ENCODE assay signal across 26 cellular contexts in genomic region chr7:155567646-155568334, GRCh38. TPM values are rescaled to one million over a fixed set of nuclear protein-coding genes. Genes with fewer than 3 reads are reported as not detected.
"Had no signal": no experiment of that assay in that cellular context is flagged by ENCODE, and none has a peak within 500 bp of the region (broad histone marks: within the 10 kb centered on the region; RNA-seq: fewer than 3 reads in every experiment).

No MANE protein-coding gene starts in this region.

- H3K36me3 ChIP-seq: heart right ventricle, left ventricle myocardium inferior, lower lobe of right lung, right atrium auricular region, tibial artery, upper lobe of right lung, vagina had no signal

- H3K9me3 Mint-ChIP-seq: endodermal cell; memory B cell; stimulated activated memory B cell treated with anti-CD40 and anti-IgM and Interleukin-4, amounts not matched to agents 10 μg/mL and 1 μg/mL and 100 μg/mL, for 72 hours; stimulated activated naive CD8-positive, alpha-beta T cell treated with anti-CD3 and anti-CD28 coated beads, Interleukin-15, Interleukin-2, amounts not matched to agents 100 ng/mL and 50 ng/mL, for 24 hours had no signal

- H3K27me3 Mint-ChIP-seq: stimulated activated naive CD8-positive, alpha-beta T cell treated with anti-CD3 and anti-CD28 coated beads, Interleukin-15, Interleukin-2, amounts not matched to agents 100 ng/mL and 50 ng/mL, for 24 hours had no signal

- H3K4me3 ChIP-seq: coronary artery, heart right ventricle, left ventricle myocardium inferior, lower lobe of right lung, right atrium auricular region, tibial artery, upper lobe of right lung, vagina had no signal

- H3K4me1 ChIP-seq: heart right ventricle, left ventricle myocardium inferior, lower lobe of right lung, right atrium auricular region, tibial artery, upper lobe of right lung, vagina had no signal

- H3K4me1 Mint-ChIP-seq: endodermal cell, memory B cell had no signal

- H3K36me3 Mint-ChIP-seq: memory B cell; naive thymus-derived CD4-positive, alpha-beta T cell; stimulated activated memory B cell treated with anti-CD40 and anti-IgM and Interleukin-4, amounts not matched to agents 10 μg/mL and 1 μg/mL and 100 μg/mL, for 72 hours had no signal

- H3K27me3 ChIP-seq: right atrium auricular region, vagina had no signal

- H3K27ac Mint-ChIP-seq: endodermal cell; memory B cell; naive thymus-derived CD4-positive, alpha-beta T cell; stimulated activated memory B cell treated with anti-CD40 and anti-IgM and Interleukin-4, amounts not matched to agents 10 μg/mL and 1 μg/mL and 100 μg/mL, for 72 hours; stimulated activated naive CD8-positive, alpha-beta T cell treated with anti-CD3 and anti-CD28 coated beads, Interleukin-15, Interleukin-2, amounts not matched to agents 100 ng/mL and 50 ng/mL, for 24 hours had no signal

- H3K9me3 ChIP-seq: heart right ventricle, left ventricle myocardium inferior, lower lobe of right lung, right atrium auricular region, tibial artery, upper lobe of right lung, vagina had no signal

- H3K27ac ChIP-seq: coronary artery, heart right ventricle, left ventricle myocardium inferior, lower lobe of right lung, right atrium auricular region, tibial artery, upper lobe of right lung, vagina had no signal

- FAIRE-seq: keratinocyte had no signal

- DNase-seq: effector CD4-positive, alpha-beta T cell; endodermal cell; foreskin melanocyte; heart right ventricle; hypothalamus; left cardiac atrium; left ventricle myocardium inferior; lower lobe of right lung; midbrain; naive thymus-derived CD4-positive, alpha-beta T cell; stimulated activated CD4-positive, alpha-beta T cell treated with anti-CD3 and anti-CD28 coated beads, Interleukin-15, amount 100 ng/mL, for 24 hours; stimulated activated CD4-positive, alpha-beta T cell treated with anti-CD3 and anti-CD28 coated beads, Interleukin-1b, Interleukin-23, amount 100 ng/mL, for 48 hours; stimulated activated CD4-positive, alpha-beta T cell treated with anti-CD3 and anti-CD28 coated beads, Interleukin-4, amount 100 ng/mL, for 24 hours; tibial artery; upper lobe of right lung had no signal

- H3K4me3 Mint-ChIP-seq: endodermal cell; memory B cell; naive thymus-derived CD4-positive, alpha-beta T cell; stimulated activated memory B cell treated with anti-CD40 and anti-IgM and Interleukin-4, amounts not matched to agents 10 μg/mL and 1 μg/mL and 100 μg/mL, for 72 hours; stimulated activated naive CD8-positive, alpha-beta T cell treated with anti-CD3 and anti-CD28 coated beads, Interleukin-15, Interleukin-2, amounts not matched to agents 100 ng/mL and 50 ng/mL, for 24 hours had no signal

- ATAC-seq: heart right ventricle; left cardiac atrium; lower lobe of right lung; naive thymus-derived CD4-positive, alpha-beta T cell; stimulated activated memory B cell treated with anti-CD40 and anti-IgM and Interleukin-4, amounts not matched to agents 10 μg/mL and 1 μg/mL and 100 μg/mL, for 72 hours; upper lobe of right lung had no signal

RNA-seq across cellular contexts. Expression of gene CNPY1, which starts 21.4 kb away (rescaled TPM):
- total RNA-seq: dermis microvascular lymphatic vessel endothelial cell; glomerular endothelial cell; heart right ventricle; left cardiac atrium; left ventricle myocardium inferior; lower lobe of right lung; naive thymus-derived CD4-positive, alpha-beta T cell; osteocyte; right atrium auricular region; upper lobe of right lung; vagina had no signal
- polyA plus RNA-seq: esophagus; heart right ventricle; keratinocyte; naive thymus-derived CD4-positive, alpha-beta T cell had no signal
